8 cellular contexts compared by ENCODE assay signal in genomic region chr20:36093025-36093803, GRCh38.
A peak's percentile ranks its signal among the peaks of the same experiment; 100 is the strongest.
DNase-seq lines count a peak whose midpoint lies in the region; ATAC-seq and TF ChIP-seq lines count a peak whose summit lies in the region.

No MANE protein-coding gene starts in this region.

- no peaks in the 10 kb centered on the region for H3K36me3 Mint-ChIP-seq in chondrocyte (ENCODE audit: low read depth)

- H3K9me3 ChIP-seq in HUES48 (ENCODE audit: control insufficient read depth, insufficient read depth, low read length), result no peaks in the 10 kb centered on the region

- TF ChIP-seq CTCF in chondrocyte (IDR thresholded peaks at IDR 0.05), result no peak
- TF ChIP-seq CTCF in lower leg skin (IDR thresholded peaks at IDR 0.05), result no peak

- intact Hi-C loops in lower leg skin (cut with DNase I; ENCODE audit: low total_unique reads), result no loop called here

- H3K9ac ChIP-seq in HUES48 (ENCODE audit: low read depth, low read length), result no peak overlapping the region

- ATAC-seq in HG03439 (IDR thresholded peaks at IDR 0.05; ENCODE audit: unreplicated experiment), result no peak

- peaks cover 29% of the 10 kb centered on the region for H3K4me1 ChIP-seq in HUES48 (ENCODE audit: control insufficient read depth, insufficient read depth, low read length)

- H3K4me1 Mint-ChIP-seq in chondrocyte (ENCODE audit: low read depth), result peaks cover 36% of the 10 kb centered on the region

- H3K27me3 ChIP-seq in HUES48 (ENCODE audit: control insufficient read depth, insufficient read depth, low read length), result peaks cover 63% of the 10 kb centered on the region

- DNase-seq in ACHN, result peak; percentile 20
- peak; percentile 41 for DNase-seq in activated CD4-positive, CD25-positive, alpha-beta regulatory T cell treated with anti-CD3 and anti-CD28 coated beads, Interleukin-2, amount 50 U/mL, for 72 hours
- no peak for DNase-seq in chondrocyte (ENCODE audit: low spot score)
- peak in 1 of 2 donors; percentile 91 for DNase-seq in lower leg skin (ENCODE audit: low spot score in 2 of 2)
- peak in 2 of 3 donors; percentile 18 to 31 for DNase-seq in stimulated activated CD4-positive, alpha-beta T cell treated with anti-CD3 and anti-CD28 coated beads, TNF-alpha, amount 100 ng/mL, for 48 hours (ENCODE audit: low read depth in 3 of 3)
- DNase-seq in SHP77 treated with DMSO at 0.1 percent for 48 hours (lab: John Stamatoyannopoulos, UW), result no peak

- H3K27me3 Mint-ChIP-seq in chondrocyte (ENCODE audit: low read depth), result no peaks in the 10 kb centered on the region

- no peaks in the 10 kb centered on the region for H3K36me3 ChIP-seq in HUES48 (ENCODE audit: control insufficient read depth, insufficient read depth, low read length)

- H3K9me3 Mint-ChIP-seq in chondrocyte (ENCODE audit: low read depth), result no peaks in the 10 kb centered on the region

- H3K4me3 Mint-ChIP-seq in chondrocyte (ENCODE audit: unreplicated experiment), result peak overlapping the region; percentile 98

- peak overlapping the region; percentile 55 for H3K4me3 ChIP-seq in HUES48 (ENCODE audit: low read depth, low read length)
- H3K4me3 ChIP-seq in lower leg skin (ENCODE audit: low read depth, poor library complexity, severe bottlenecking), result peak overlapping the region; percentile 50

- no peak for TF ChIP-seq POLR2A in lower leg skin (IDR thresholded peaks at IDR 0.05)

- no peak overlapping the region for H3K27ac ChIP-seq in HUES48 (ENCODE audit: low read depth, low read length)

- in situ Hi-C loops in ACHN (cut with HindIII; ENCODE audit: low pct_ligation_motif_present, low pct_unique_long_range_greater_than_20kb, low sequenced_read_pairs), result no loop called here

- peak overlapping the region; percentile 90 for H3K27ac Mint-ChIP-seq in chondrocyte (ENCODE audit: unreplicated experiment)

- 1% methylated on average over 52 to 56 of the region's 78 CpGs for WGBS in lower leg skin, 2 donors

Comparison
In these comparisons a context has a peak if more than half of its experiments do, and no peak if none do; other contexts are left out.
1. DNase-seq: peak in ACHN (single experiment), activated CD4-positive, CD25-positive, alpha-beta regulatory T cell treated with anti-CD3 and anti-CD28 coated beads, Interleukin-2, amount 50 U/mL, for 72 hours (single experiment) and stimulated activated CD4-positive, alpha-beta T cell treated with anti-CD3 and anti-CD28 coated beads, TNF-alpha, amount 100 ng/mL, for 48 hours (2 of 3); none in chondrocyte (single experiment) and SHP77 treated with DMSO at 0.1 percent for 48 hours (single experiment).